In the genomic region with DNA sequence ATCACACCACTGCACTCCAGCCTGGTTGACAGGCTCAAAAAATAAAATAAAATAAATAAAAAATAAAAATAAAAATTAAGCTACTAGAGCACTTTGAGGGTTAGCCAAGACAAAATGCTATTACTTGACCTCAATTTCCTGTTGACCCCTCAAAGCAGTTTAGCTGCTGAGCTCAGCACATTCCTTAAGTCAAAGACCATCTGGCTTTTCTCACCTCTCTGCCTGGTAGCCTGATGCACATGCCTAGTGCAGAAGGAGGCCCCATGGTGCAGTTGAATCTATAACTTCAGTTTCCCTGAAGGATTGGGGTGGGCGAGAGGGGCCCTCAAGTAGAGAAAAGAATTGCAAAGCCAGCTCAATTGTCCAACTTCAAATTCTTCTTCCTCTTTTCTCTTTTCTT, we compare ENCODE assay signal across 16 cellular contexts.
"Had no signal": no experiment of that assay in that cellular context is flagged by ENCODE, and none has a peak within 500 bp of the region (broad histone marks: within the 10 kb centered on the region; RNA-seq: fewer than 3 reads in every experiment).

No MANE protein-coding gene starts in this region.

- FAIRE-seq: TTC549 had no signal

- DNase-seq: activated CD4-positive, alpha-beta T cell treated with anti-CD3 and anti-CD28 coated beads for 1 hour; activated gamma-delta T cell treated with Interleukin-2 at 50 U/mL for 16 hours; activated T-cell treated with anti-CD3 and anti-CD28 coated beads, Interleukin-2, amount 50 U/mL, for 1 hour; anterior cingulate cortex; body of pancreas; cortex of kidney; left cardiac atrium; lower lobe of right lung; naive thymus-derived CD8-positive, alpha-beta T cell; stimulated activated CD4-positive, alpha-beta T cell treated with anti-CD3 and anti-CD28 coated beads, Interleukin-4, amount 100 ng/mL, for 24 hours; stimulated activated naive CD8-positive, alpha-beta T cell treated with anti-CD3 and anti-CD28 coated beads, Interleukin-15, Interleukin-2, amounts not matched to agents 100 U/mL and 50 U/mL, for 24 hours; T-helper 1 cell; upper lobe of left lung; WERI-Rb-1 had no signal

- H3K36me3 ChIP-seq: cardiac muscle cell, lower lobe of right lung, upper lobe of left lung, WERI-Rb-1 had no signal

- ATAC-seq: body of pancreas; left cardiac atrium; lower lobe of right lung; naive thymus-derived CD8-positive, alpha-beta T cell; stimulated activated naive CD8-positive, alpha-beta T cell treated with anti-CD3 and anti-CD28 coated beads, Interleukin-15, Interleukin-2, amounts not matched to agents 100 U/mL and 50 U/mL, for 24 hours had no signal

- H3K27me3 ChIP-seq: body of pancreas, cardiac muscle cell, upper lobe of left lung had no signal

- H3K27ac ChIP-seq: body of pancreas, cardiac muscle cell, lower lobe of right lung, upper lobe of left lung, WERI-Rb-1 had no signal

- H3K9me3 ChIP-seq: body of pancreas, lower lobe of right lung, upper lobe of left lung had no signal

- H3K4me1 ChIP-seq: body of pancreas, lower lobe of right lung, upper lobe of left lung had no signal

- H3K4me3 ChIP-seq: body of pancreas, cardiac muscle cell, lower lobe of right lung, upper lobe of left lung had no signal
